8 cellular contexts compared by ENCODE assay signal in genomic region chr10:27446091-27446918, GRCh38. TPM values are rescaled to one million over a fixed set of nuclear protein-coding genes. Genes with fewer than 3 reads are reported as not detected.
DNase-seq lines count a peak whose midpoint lies in the region; ATAC-seq and TF ChIP-seq lines count a peak whose summit lies in the region.

No MANE protein-coding gene starts in this region.

- no peaks in the 10 kb centered on the region for H3K9me3 ChIP-seq in mucosa of descending colon

- H3K27me3 ChIP-seq in GM06990 (replicated peaks; ENCODE audit: control insufficient read depth, insufficient read depth, low read length) = no peaks in the 10 kb centered on the region

- intact Hi-C loops in mucosa of descending colon (cut with DNase I, micrococcal nuclease) = no loop called here

- TF ChIP-seq CTCF in GM06990 (IDR thresholded peaks at IDR 0.05; ENCODE audit: insufficient read depth, low read length, poor library complexity, severe bottlenecking) (peak; percentile 20), mucosa of descending colon (IDR thresholded peaks at IDR 0.05) (no peak)

- no peak for ATAC-seq in mucosa of descending colon
- no peak for ATAC-seq in HG02642 (IDR thresholded peaks at IDR 0.05; ENCODE audit: poor library complexity, unreplicated experiment)

- H3K4me3 ChIP-seq in GM06990 (replicated peaks; ENCODE audit: low read depth, low read length) (no peak overlapping the region), mucosa of descending colon (no peak overlapping the region)

- H3K4me1 ChIP-seq in mucosa of descending colon (ENCODE audit: low read depth) = no peaks in the 10 kb centered on the region

- DNase-seq in 8988T (peak; percentile 8), GM06990 (ENCODE audit: extremely low read depth, insufficient read length) (no peak), NCI-H774 (lab: John Stamatoyannopoulos, UW) (peak; percentile 0), dedifferentiated amniotic fluid mesenchymal stem cell (ENCODE audit: extremely low spot score) (peak; percentile 62), midbrain (lab: John Stamatoyannopoulos, UW) (peak; percentile 13), NCI-H187 (lab: John Stamatoyannopoulos, UW) (no peak), mucosa of descending colon (no peak)

- no peaks in the 10 kb centered on the region for H3K36me3 ChIP-seq in GM06990 (ENCODE audit: control insufficient read depth, insufficient read depth, low read length)
- H3K36me3 ChIP-seq in mucosa of descending colon (ENCODE audit: low read depth) = no peaks in the 10 kb centered on the region

RNA-seq across cellular contexts. Expression of gene RAB18, which starts 57.8 kb away (rescaled TPM):
- total RNA-seq in mucosa of descending colon = 100 to 1,000 TPM in 1 of 3 donors, 10 to 100 TPM in 2; 88.9 to 131 (median 98.9) TPM

Comparison
In these comparisons a context has a peak if more than half of its experiments do, and no peak if none do; other contexts are left out.
1. DNase-seq: peak in 8988T (single experiment), NCI-H774 (single experiment), dedifferentiated amniotic fluid mesenchymal stem cell (single experiment) and midbrain (single experiment); none in GM06990 (single experiment), NCI-H187 (0 of 2) and mucosa of descending colon (0 of 3).